ENCODE assay signal across 9 cellular contexts in genomic region chr3:94862703-94863102, GRCh38.
DNase-seq lines count a peak whose midpoint lies in the region; ATAC-seq and TF ChIP-seq lines count a peak whose summit lies in the region.
"Had no signal": no experiment of that assay in that cellular context is flagged by ENCODE, and none has a peak within 500 bp of the region (broad histone marks: within the 10 kb centered on the region; RNA-seq: fewer than 3 reads in every experiment).

No MANE protein-coding gene starts in this region.

- H3K36me3 ChIP-seq in breast epithelium = no peaks in the 10 kb centered on the region
- H3K36me3 ChIP-seq in adipocyte (ENCODE audit: control insufficient read depth, insufficient read depth, low read length, severe bottlenecking) = no peaks in the 10 kb centered on the region
- H3K36me3 ChIP-seq in mucosa of descending colon (ENCODE audit: low read depth) = no peaks in the 10 kb centered on the region

- POLR2A ChIA-PET in MCF 10A (lab: Yijun Ruan, JAX) = no interaction called here

- H3K36me3 Mint-ChIP-seq in MCF 10A (ENCODE audit: insufficient read depth, unreplicated experiment) = no peaks in the 10 kb centered on the region
- H3K36me3 Mint-ChIP-seq: activated naive CD4-positive, alpha-beta T cell treated with anti-CD3 and anti-CD28 coated beads, Interleukin-2, amount 50 U/mL, for 24 hours had no signal

- no peak overlapping the region for H3K4me3 ChIP-seq in breast epithelium
- H3K4me3 ChIP-seq in adipocyte (ENCODE audit: low read length) = no peak overlapping the region
- H3K4me3 ChIP-seq in mucosa of descending colon = no peak overlapping the region

- DNase-seq in MCF 10A (ENCODE audit: unreplicated experiment) = peak; percentile 30
- DNase-seq in breast epithelium (ENCODE audit: low spot score in 2 of 2) = no peak
- DNase-seq in KBM-7 = peak; percentile 30
- peak; percentile 27 for DNase-seq in adipocyte (ENCODE audit: low read depth)
- DNase-seq in mucosa of descending colon = peak in 1 of 3 donors; percentile 41
- no peak for DNase-seq in NCI-H1436 treated with DMSO at 0.1 percent for 48 hours (lab: John Stamatoyannopoulos, UW)
- no peak for DNase-seq in GM19240 (ENCODE audit: insufficient read length, low spot score)

- CTCF ChIA-PET in MCF 10A (lab: Yijun Ruan, JAX) = interaction anchor here (0.6 to 1.5 kb wide), 15 partner anchors 9 to 1901 kb away, joined by 3 to 8 read pairs (median 3); no protein-coding TSS in a partner anchor

- BruUV-seq in MCF 10A (replicated peaks; lab: Mats Ljungman, UMichigan) = no TSS peak

- H3K4me1 ChIP-seq in breast epithelium (no peaks in the 10 kb centered on the region), adipocyte (ENCODE audit: control insufficient read depth, insufficient read depth, low read length) (peaks cover 4% of the 10 kb centered on the region), mucosa of descending colon (ENCODE audit: low read depth) (no peaks in the 10 kb centered on the region)

- no peaks in the 10 kb centered on the region for H3K27me3 ChIP-seq in breast epithelium
- H3K27me3 ChIP-seq in adipocyte (replicated peaks; ENCODE audit: control insufficient read depth, insufficient read depth, low read length) = no peaks in the 10 kb centered on the region

- TF ChIP-seq CTCF in MCF 10A (IDR thresholded peaks at IDR 0.05; ENCODE audit: unreplicated experiment) = peak; percentile 46
- TF ChIP-seq CTCF in breast epithelium (IDR thresholded peaks at IDR 0.05) = no peak
- TF ChIP-seq CTCF in mucosa of descending colon (IDR thresholded peaks at IDR 0.05) = no peak

- no peak overlapping the region for H3K27ac ChIP-seq in breast epithelium

- H3K9ac ChIP-seq in adipocyte (ENCODE audit: low read length) = no peak overlapping the region

- no peak for TF ChIP-seq POLR2A in breast epithelium (IDR thresholded peaks at IDR 0.05)

- peaks cover 17% of the 10 kb centered on the region for H3K9me3 Mint-ChIP-seq in MCF 10A (ENCODE audit: unreplicated experiment)

- peaks cover 19 to 45% of the 10 kb centered on the region in 2 donors for H3K9me3 ChIP-seq in breast epithelium
- peaks cover 17% of the 10 kb centered on the region for H3K9me3 ChIP-seq in adipocyte (ENCODE audit: control insufficient read depth, low read length)
- peaks cover 49% of the 10 kb centered on the region for H3K9me3 ChIP-seq in mucosa of descending colon

- no peaks in the 10 kb centered on the region for H3K27me3 Mint-ChIP-seq in MCF 10A (ENCODE audit: insufficient read depth, unreplicated experiment)
- H3K27me3 Mint-ChIP-seq: activated naive CD4-positive, alpha-beta T cell treated with anti-CD3 and anti-CD28 coated beads, Interleukin-2, amount 50 U/mL, for 24 hours had no signal

- ATAC-seq in mucosa of descending colon = peak; percentile 35
- ATAC-seq in GM21529 (IDR thresholded peaks at IDR 0.05; ENCODE audit: unreplicated experiment) = no peak

- intact Hi-C loops in MCF 10A (cut with micrococcal nuclease) = loop anchor here (5.0 to 10.0 kb wide), 2 partner anchors 525 to 1952 kb away; partner anchors contain the start of gene EPHA6
- intact Hi-C loops in breast epithelium (cut with DNase I; ENCODE audit: low total_unique reads) = no loop called here
- intact Hi-C loops in mucosa of descending colon (cut with DNase I, micrococcal nuclease) = no loop called here

- in situ Hi-C loops in KBM-7 (cut with MboI; ENCODE audit: low pct_unique_long_range_greater_than_20kb, low sequenced_read_pairs) = no loop called here

- H3K4me1 Mint-ChIP-seq in MCF 10A (ENCODE audit: insufficient read depth, unreplicated experiment) = no peaks in the 10 kb centered on the region
- H3K4me1 Mint-ChIP-seq: activated naive CD4-positive, alpha-beta T cell treated with anti-CD3 and anti-CD28 coated beads, Interleukin-2, amount 50 U/mL, for 24 hours had no signal

- no peak overlapping the region for H3K27ac Mint-ChIP-seq in MCF 10A (ENCODE audit: low read depth, unreplicated experiment)
- H3K27ac Mint-ChIP-seq: activated naive CD4-positive, alpha-beta T cell treated with anti-CD3 and anti-CD28 coated beads, Interleukin-2, amount 50 U/mL, for 24 hours had no signal

- no peak overlapping the region for H3K4me3 Mint-ChIP-seq in MCF 10A (ENCODE audit: unreplicated experiment)
- H3K4me3 Mint-ChIP-seq: activated naive CD4-positive, alpha-beta T cell treated with anti-CD3 and anti-CD28 coated beads, Interleukin-2, amount 50 U/mL, for 24 hours had no signal

Comparison
In these comparisons a context has a peak if more than half of its experiments do, and no peak if none do; other contexts are left out.
1. DNase-seq: peak in MCF 10A (single experiment), KBM-7 (single experiment) and adipocyte (single experiment); none in breast epithelium (0 of 2), NCI-H1436 treated with DMSO at 0.1 percent for 48 hours (single experiment) and GM19240 (single experiment).